Comparison of ENCODE assay signal across 8 cellular contexts in the genomic region with DNA sequence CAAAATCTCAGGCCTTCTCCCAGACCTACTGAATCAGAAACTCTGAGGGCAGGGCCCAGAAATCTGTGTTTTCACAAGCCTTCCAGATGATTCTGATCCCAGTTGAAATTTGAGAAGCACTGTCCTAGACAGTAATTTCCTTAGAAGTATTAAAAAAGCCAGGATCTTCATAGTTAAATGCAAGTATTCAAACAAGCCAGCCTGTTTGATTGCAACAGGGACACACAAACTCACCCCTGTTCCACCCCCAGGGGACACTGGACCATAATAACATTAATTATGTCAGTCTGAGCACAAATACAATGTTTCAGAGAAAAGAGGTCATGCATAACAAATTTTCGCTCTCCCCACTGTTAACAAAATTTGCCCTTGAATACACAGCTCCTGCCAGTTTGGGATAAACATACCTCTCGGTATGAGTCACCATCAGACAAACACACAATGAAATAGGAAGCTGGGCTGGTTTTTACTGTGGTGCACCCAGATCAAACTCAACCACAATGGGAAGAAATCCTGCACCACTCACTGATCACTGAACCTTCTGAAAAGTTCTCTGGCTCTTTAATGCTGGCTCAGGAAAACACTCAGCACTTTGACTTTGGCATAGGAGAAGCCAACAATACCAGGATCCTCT. TPM values are rescaled to one million over a fixed set of nuclear protein-coding genes. Genes with fewer than 3 reads are reported as not detected.
DNase-seq lines count a peak whose midpoint lies in the region; ATAC-seq, FAIRE-seq and TF ChIP-seq lines count a peak whose summit lies in the region.

No MANE protein-coding gene starts in this region.

- FAIRE-seq in GM12878 (lab: Jason Lieb, UNC) = no peak

- H3K4me3 ChIP-seq in AG04450 (ENCODE audit: low read depth, low read length) = no peak overlapping the region
- no peak overlapping the region for H3K4me3 ChIP-seq in GM12878

- H3K79me2 ChIP-seq in GM12878 (ENCODE audit: control insufficient read depth, insufficient read depth, low read length) = no peaks in the 10 kb centered on the region

- no peaks in the 10 kb centered on the region for H3K27me3 ChIP-seq in AG04450 (ENCODE audit: control insufficient read depth, insufficient read depth, low read length)
- peaks cover 0 to 2% of the 10 kb centered on the region in 2 experiments; a peak in 2 of 4 replicates for H3K27me3 ChIP-seq in GM12878 (replicated peaks in 1 of 2; ENCODE audit: control insufficient read depth in 2 of 2, insufficient read depth in 2 of 2, low read length in 1 of 2)

- SMC1A ChIA-PET in GM12878 (lab: Charles Lee; ENCODE audit: uncharacterized antibody, unreplicated experiment) = no interaction called here

- POLR2A ChIA-PET in AG04450 (lab: Yijun Ruan, JAX) = interaction anchor here (0.7 to 1.5 kb wide), 2 partner anchors 11 to 27 kb away, joined by 3 to 4 read pairs; no protein-coding TSS in a partner anchor
- POLR2A ChIA-PET in GM12878 (lab: Charles Lee) = no interaction called here

- no peaks in the 10 kb centered on the region for H3K36me3 ChIP-seq in GM12878 (ENCODE audit: control insufficient read depth in 2 of 2, insufficient read depth in 2 of 2, low read length in 1 of 2)

- no peak for TF ChIP-seq CTCF in AG04450 (IDR thresholded peaks at IDR 0.05; ENCODE audit: low read depth, low read length)
- TF ChIP-seq CTCF in GM12878 (IDR thresholded peaks at IDR 0.05 in 2 of 3, conservative IDR thresholded peaks at IDR 0.05 in 1 of 3; ENCODE audit: control insufficient read depth in 2 of 3, extremely low read depth in 1 of 3, insufficient read depth in 1 of 3, low read depth in 3 of 3, low read length in 3 of 3) = no peak

- H3K27ac ChIP-seq in AG04450 (ENCODE audit: low read depth, low read length) = peak overlapping the region; percentile 23
- no peak overlapping the region for H3K27ac ChIP-seq in GM12878 (ENCODE audit: control insufficient read depth, insufficient read depth)

- RAD21 ChIA-PET in GM12878 (lab: Charles Lee; ENCODE audit: unreplicated experiment) = no interaction called here

- intact Hi-C loops in GM12878 (cut with micrococcal nuclease; ENCODE audit: unreplicated experiment) (no loop called here), left colon (cut with DNase I, micrococcal nuclease) (no loop called here)

- no peak overlapping the region for H3K9ac ChIP-seq in GM12878 (ENCODE audit: control insufficient read depth, insufficient read depth, low read length)

- CTCF ChIA-PET in AG04450 (lab: Charles Lee) = no interaction called here
- CTCF ChIA-PET in GM12878 (lab: Yijun Ruan, JAX) = no interaction called here

- H3K9me3 ChIP-seq in AG04450 (ENCODE audit: control insufficient read depth, insufficient read depth, low read length) (no peaks in the 10 kb centered on the region), GM12878 (replicated peaks; ENCODE audit: control insufficient read depth, insufficient read depth, low read length) (no peaks in the 10 kb centered on the region; the same call in 2 of the 3 replicates)

- ATAC-seq in GM12878 (no peak; the same call in 1 of the 3 replicates), left colon (peak; percentile 61), HG02884 (IDR thresholded peaks at IDR 0.05; ENCODE audit: unreplicated experiment) (no peak)

- H4K20me1 ChIP-seq in GM12878 (ENCODE audit: control insufficient read depth, insufficient read depth) = no peaks in the 10 kb centered on the region

- no TSS peak for BruUV-seq in GM12878 (replicated peaks; lab: Mats Ljungman, UMichigan)

- no peak for TF ChIP-seq EP300 in GM12878 (IDR thresholded peaks at IDR 0.05; ENCODE audit: borderline replicate concordance in 1 of 2, control insufficient read depth in 1 of 2, low read depth in 2 of 2, low read length in 2 of 2)

- DNase-seq in AG04450 (ENCODE audit: low read depth, low spot score) = peak; percentile 65
- DNase-seq in HT1080 (ENCODE audit: low read depth) = peak; percentile 85
- DNase-seq in GM12878 (ENCODE audit: low read depth, low spot score) = no peak
- DNase-seq in left colon = no peak
- DNase-seq in cortex of kidney (lab: John Stamatoyannopoulos, UW) = no peak
- no peak for DNase-seq in stimulated activated naive CD4-positive, alpha-beta T cell (lab: John Stamatoyannopoulos, UW)
- no peak for DNase-seq in activated effector memory CD4-positive, alpha-beta T cell treated with anti-CD3 and anti-CD28 coated beads, Interleukin-2, amount 50 U/mL, for 16 hours

- no peak for TF ChIP-seq POLR2A in GM12878 (IDR thresholded peaks at IDR 0.05; ENCODE audit: low read depth, low read length)

- 0% methylated on average over 2 of the region's 2 CpGs for WGBS in GM12878 (ENCODE audit: insufficient coverage, insufficient replicate concordance, low lambda C conversion rate, missing lambda C conversion rate)

- H2AFZ ChIP-seq in GM12878 (ENCODE audit: control insufficient read depth, low read depth, low read length) = no peak overlapping the region

- H3K4me1 ChIP-seq in GM12878 (ENCODE audit: control insufficient read depth, insufficient read depth, low read length) = no peaks in the 10 kb centered on the region

- no peak for TF ChIP-seq RAD21 in GM12878 (IDR thresholded peaks at IDR 0.05; ENCODE audit: insufficient read depth, low read depth, low read length)

- H3K4me2 ChIP-seq in GM12878 (ENCODE audit: control insufficient read depth, insufficient read depth) = no peak overlapping the region

- in situ Hi-C loops in GM12878 (cut with MboI) = no loop called here

TF ChIP-seq in GM12878, 131 proteins besides CTCF, POLR2A, EP300 and RAD21:
- TF ChIP-seq MXI1 (IDR thresholded peaks at IDR 0.05; ENCODE audit: low read depth, low read length) = no peak
- TF ChIP-seq IKZF2 (IDR thresholded peaks at IDR 0.05) = peak; percentile 24 to 36; a peak in 2 of 4 replicates
- TF ChIP-seq YBX1 (IDR thresholded peaks at IDR 0.05) = no peak
- TF ChIP-seq CREM (IDR thresholded peaks at IDR 0.05; ENCODE audit: low read depth) = no peak

RNA-seq across cellular contexts. Expression of a gene that starts 34.3 kb away (rescaled TPM):
- 6.1 and 6.4 TPM in 2 replicates for polyA plus RNA-seq in AG04450 (2011; rRNA removed)
- polyA minus RNA-seq in AG04450 (2011; rRNA and poly(A)+ RNA removed) = 16.7 and 19.4 TPM in 2 replicates
- total RNA-seq in HT1080 (2014; rRNA removed; shearing (Covaris generic)) = 0.10 and 1.3 TPM in 2 replicates
- 0.06 and 0.24 TPM in 2 replicates for polyA plus RNA-seq in HT1080 (2015; cell fraction: cytosol; rRNA removed)
- polyA plus RNA-seq in HT1080 (2015; cell fraction: nucleus; rRNA removed) = 0.03 and 0.06 TPM in 2 replicates
- total RNA-seq in GM12878 (2013; cell fraction: nucleolus; rRNA removed) = 40.9 and 58.6 TPM in 2 replicates
- total RNA-seq in GM12878 (2014; rRNA removed) = 20.7 and 22.0 TPM in 2 replicates
- 29.2 and 30.5 TPM in 2 replicates for total RNA-seq in GM12878 (2014; rRNA removed; fragmentation: Illumina TruSeq; extraction: Trizol)
- 40.7 and 45.3 TPM in 2 replicates for total RNA-seq in GM12878 (2021)
- 34.6 TPM for polyA plus RNA-seq in GM12878 (2011; ENCODE audit: low read depth)
- 23.6 and 33.6 TPM in 2 replicates for polyA plus RNA-seq in GM12878 (2011; rRNA removed)
- polyA plus RNA-seq in GM12878 (2011; cell fraction: cytosol; rRNA removed) = 31.4 and 38.9 TPM in 2 replicates
- polyA plus RNA-seq in GM12878 (2011; cell fraction: nucleus; rRNA removed) = 26.2 and 30.8 TPM in 2 replicates
- 26.9 and 34.9 TPM in 2 replicates for polyA plus RNA-seq in GM12878 (2012)
- 50.5 and 63.4 TPM in 2 replicates for polyA plus RNA-seq in GM12878 (2014; fragmentation: Illumina TruSeq; extraction: Trizol)
- 10 to 100 TPM; 14.2 to 25.7 TPM for polyA plus RNA-seq in GM12878 (2014; fragmentation: Nextera tagmentation; extraction: Ambion mirVana)
- polyA plus RNA-seq in GM12878 (2014; rRNA removed) = 24.0 and 29.3 TPM in 2 replicates
- polyA plus RNA-seq in GM12878 (2016; fragmentation: Nextera tagmentation; extraction: Ambion mirVana) = 10 to 100 TPM; 23.7 to 27.0 TPM
- polyA minus RNA-seq in GM12878 (2011; rRNA and poly(A)+ RNA removed) = 54.9 and 60.1 TPM in 2 replicates
- polyA minus RNA-seq in GM12878 (2011; cell fraction: cytosol; rRNA and poly(A)+ RNA removed) = 17.0 and 19.2 TPM in 2 replicates
- polyA minus RNA-seq in GM12878 (2011; cell fraction: nucleus; rRNA and poly(A)+ RNA removed) = 20.4 and 29.8 TPM in 2 replicates
- 100 to 1,000 TPM; 107 to 118 TPM for total RNA-seq in left colon

Comparison
In these comparisons a context has a peak if more than half of its experiments do, and no peak if none do; other contexts are left out.
1. DNase-seq: peak in AG04450 (single experiment) and HT1080 (single experiment); none in GM12878 (single experiment), left colon (0 of 2), cortex of kidney (single experiment), stimulated activated naive CD4-positive, alpha-beta T cell (0 of 6) and activated effector memory CD4-positive, alpha-beta T cell treated with anti-CD3 and anti-CD28 coated beads, Interleukin-2, amount 50 U/mL, for 16 hours (single experiment).